In genomic region chr4:35725131-35725530, GRCh38 we compare ENCODE assay signal across 1 cellular context.
TF ChIP-seq lines count a peak whose summit lies in the region.

No MANE protein-coding gene starts in this region.

TF ChIP-seq in WTC11, 78 proteins besides CTCF, POLR2A, EP300 and RAD21 (continued from another document):
- TF ChIP-seq ZNF281 (CRISPR knock-in tag; IDR thresholded peaks at IDR 0.05) = no peak
- TF ChIP-seq KAT7 (CRISPR knock-in tag; IDR thresholded peaks at IDR 0.05; ENCODE audit: borderline replicate concordance) = no peak
- TF ChIP-seq E2F5 (CRISPR knock-in tag; IDR thresholded peaks at IDR 0.05) = no peak
- TF ChIP-seq CDX4 (CRISPR knock-in tag; IDR thresholded peaks at IDR 0.05; ENCODE audit: borderline replicate concordance) = no peak
- TF ChIP-seq PRRX2 (CRISPR knock-in tag; IDR thresholded peaks at IDR 0.05) = no peak
- no peak for TF ChIP-seq ZNF425 (CRISPR knock-in tag; conservative IDR thresholded peaks at IDR 0.05)
- no peak for TF ChIP-seq EMX1 (CRISPR knock-in tag; IDR thresholded peaks at IDR 0.05)
- TF ChIP-seq FOXK1 (CRISPR knock-in tag; IDR thresholded peaks at IDR 0.05) = no peak
- TF ChIP-seq NFE2L1 (CRISPR knock-in tag; IDR thresholded peaks at IDR 0.05) = no peak
- TF ChIP-seq NFATC4 (CRISPR knock-in tag; IDR thresholded peaks at IDR 0.05) = no peak
TF ChIP-seq in WTC11: peak in this region for 0.
